Comparison of ENCODE assay signal across 11 cellular contexts in genomic region chr7:30764030-30764991, GRCh38. TPM values are rescaled to one million over a fixed set of nuclear protein-coding genes. Genes with fewer than 3 reads are reported as not detected.
DNase-seq lines count a peak whose midpoint lies in the region; ATAC-seq, FAIRE-seq and TF ChIP-seq lines count a peak whose summit lies in the region.
"Had no signal": no experiment of that assay in that cellular context is flagged by ENCODE, and none has a peak within 500 bp of the region (broad histone marks: within the 10 kb centered on the region; RNA-seq: fewer than 3 reads in every experiment).

No MANE protein-coding gene starts in this region.

- no peak overlapping the region for H3K27ac ChIP-seq in WERI-Rb-1
- H3K27ac ChIP-seq: epithelial cell of prostate had no signal

- H3K27me3 ChIP-seq in WERI-Rb-1 (ENCODE audit: insufficient read depth, low read depth, severe bottlenecking) = no peaks in the 10 kb centered on the region

- no peak overlapping the region for H3K27ac Mint-ChIP-seq in activated naive CD8-positive, alpha-beta T cell treated with anti-CD3 and anti-CD28 coated beads, Interleukin-2, amount 50 U/mL, for 24 hours
- H3K27ac Mint-ChIP-seq: activated CD4-positive, alpha-beta memory T cell treated with anti-CD3 and anti-CD28 coated beads, Interleukin-2, amount 10 ng/mL, durations not matched to agents 7 days and 5 days had no signal

- no peak for TF ChIP-seq CTCF in WERI-Rb-1 (IDR thresholded peaks at IDR 0.05; ENCODE audit: low read depth, low read length)

- no peaks in the 10 kb centered on the region for H3K9me3 ChIP-seq in WERI-Rb-1 (ENCODE audit: severe bottlenecking)

- H3K27me3 Mint-ChIP-seq in activated naive CD8-positive, alpha-beta T cell treated with anti-CD3 and anti-CD28 coated beads, Interleukin-2, amount 50 U/mL, for 24 hours = no peaks in the 10 kb centered on the region

- no peak overlapping the region for H3K4me3 Mint-ChIP-seq in activated naive CD8-positive, alpha-beta T cell treated with anti-CD3 and anti-CD28 coated beads, Interleukin-2, amount 50 U/mL, for 24 hours
- H3K4me3 Mint-ChIP-seq: activated CD4-positive, alpha-beta memory T cell treated with anti-CD3 and anti-CD28 coated beads, Interleukin-2, amount 10 ng/mL, durations not matched to agents 7 days and 5 days had no signal

- H3K4me1 Mint-ChIP-seq in activated naive CD8-positive, alpha-beta T cell treated with anti-CD3 and anti-CD28 coated beads, Interleukin-2, amount 50 U/mL, for 24 hours = no peaks in the 10 kb centered on the region
- H3K4me1 Mint-ChIP-seq: activated CD4-positive, alpha-beta memory T cell treated with anti-CD3 and anti-CD28 coated beads, Interleukin-2, amount 10 ng/mL, durations not matched to agents 7 days and 5 days had no signal

- H3K36me3 ChIP-seq in WERI-Rb-1 = no peaks in the 10 kb centered on the region

- ATAC-seq in GM19395 (IDR thresholded peaks at IDR 0.05; ENCODE audit: unreplicated experiment) = peak; percentile 98
- ATAC-seq in HG03066 (IDR thresholded peaks at IDR 0.05; ENCODE audit: low read depth, unreplicated experiment) = peak; percentile 90
- peak; percentile 80 for ATAC-seq in sciatic nerve
- ATAC-seq in activated naive CD8-positive, alpha-beta T cell treated with anti-CD3 and anti-CD28 coated beads, Interleukin-2, amount 50 U/mL, for 24 hours = no peak

- FAIRE-seq in endometrium (lab: Jason Lieb, UNC) = peak; percentile 66

- DNase-seq in sciatic nerve (ENCODE audit: low spot score) (no peak), WERI-Rb-1 (no peak), CD1c-positive myeloid dendritic cell (ENCODE audit: extremely low spot score) (no peak)
- no peak for DNase-seq in activated naive CD8-positive, alpha-beta T cell treated with anti-CD3 and anti-CD28 coated beads, Interleukin-2, amount 50 U/mL, for 24 hours
- DNase-seq in activated CD4-positive, alpha-beta T cell treated with anti-CD3 and anti-CD28 coated beads for 48 hours = no peak
- DNase-seq: activated CD4-positive, alpha-beta memory T cell treated with anti-CD3 and anti-CD28 coated beads, Interleukin-2, amount 10 ng/mL, durations not matched to agents 7 days and 5 days; NCI-H2081 treated with DMSO at 0.1 percent for 48 hours had no signal

- intact Hi-C loops in sciatic nerve (cut with DNase I) = no loop called here

- no peak overlapping the region for H3K4me3 ChIP-seq in WERI-Rb-1 (ENCODE audit: low read depth, low read length)

- H3K9me3 Mint-ChIP-seq in activated naive CD8-positive, alpha-beta T cell treated with anti-CD3 and anti-CD28 coated beads, Interleukin-2, amount 50 U/mL, for 24 hours = no peaks in the 10 kb centered on the region
- H3K9me3 Mint-ChIP-seq: activated CD4-positive, alpha-beta memory T cell treated with anti-CD3 and anti-CD28 coated beads, Interleukin-2, amount 10 ng/mL, durations not matched to agents 7 days and 5 days had no signal

- H3K36me3 Mint-ChIP-seq in activated naive CD8-positive, alpha-beta T cell treated with anti-CD3 and anti-CD28 coated beads, Interleukin-2, amount 50 U/mL, for 24 hours (ENCODE audit: low read depth) = no peaks in the 10 kb centered on the region

RNA-seq across cellular contexts. Expression of gene MINDY4, which starts 6.9 kb away (rescaled TPM):
- 15.6 TPM for total RNA-seq in sciatic nerve

RNA-seq across cellular contexts. Expression of gene INMT, which starts 12.4 kb away (rescaled TPM):
- total RNA-seq in sciatic nerve = 131 TPM
